Comparison of ENCODE assay signal across 8 cellular contexts in genomic region chr10:121975295-121976086, GRCh38. TPM values are rescaled to one million over a fixed set of nuclear protein-coding genes. Genes with fewer than 3 reads are reported as not detected.
A peak's percentile ranks its signal among the peaks of the same experiment; 100 is the strongest.
DNase-seq lines count a peak whose midpoint lies in the region; ATAC-seq, FAIRE-seq and TF ChIP-seq lines count a peak whose summit lies in the region.

No MANE protein-coding gene starts in this region.

- BruUV-seq in endothelial cell of umbilical vein (replicated peaks; lab: Mats Ljungman, UMichigan), result no TSS peak

- peak overlapping the region; percentile 68 for H3K4me3 Mint-ChIP-seq in activated CD4-positive, alpha-beta T cell treated with anti-CD3 and anti-CD28 coated beads, Interleukin-2, amount 10 ng/mL, durations not matched to agents 7 days and 5 days

- H3K4me3 ChIP-seq in endothelial cell of umbilical vein (replicated peaks in 1 of 3; ENCODE audit: insufficient read depth in 1 of 3, low read depth in 1 of 3, low read length in 3 of 3), result peak overlapping the region; percentile 80 to 92 (median 85)
- H3K4me3 ChIP-seq in neuron (ENCODE audit: low read length), result peak overlapping the region; percentile 55

- POLR2A ChIA-PET in activated CD4-positive, alpha-beta T cell treated with anti-CD3 and anti-CD28 coated beads, Interleukin-2, amount 10 ng/mL, durations not matched to agents 7 days and 5 days (lab: Charles Lee), result no interaction called here
- POLR2A ChIA-PET in endothelial cell of umbilical vein (lab: Charles Lee), result no interaction called here

- dilution Hi-C loops in endothelial cell of umbilical vein (cut with MboI; ENCODE audit: extremely low pct_ligation_motif_present, low sequenced_read_pairs), result no loop called here

- H3K27ac Mint-ChIP-seq in activated CD4-positive, alpha-beta T cell treated with anti-CD3 and anti-CD28 coated beads, Interleukin-2, amount 10 ng/mL, durations not matched to agents 7 days and 5 days, result peak overlapping the region; percentile 41

- H2AFZ ChIP-seq in endothelial cell of umbilical vein (ENCODE audit: low read depth, low read length), result peak overlapping the region; percentile 83
- H2AFZ ChIP-seq in neuron (ENCODE audit: low read depth, low read length), result peak overlapping the region; percentile 95

- peak overlapping the region; percentile 95 for H3K4me2 ChIP-seq in endothelial cell of umbilical vein (ENCODE audit: insufficient read depth, low read length)

- peaks cover 19% of the 10 kb centered on the region for H3K36me3 Mint-ChIP-seq in activated CD4-positive, alpha-beta T cell treated with anti-CD3 and anti-CD28 coated beads, Interleukin-2, amount 10 ng/mL, durations not matched to agents 7 days and 5 days (ENCODE audit: low read depth)

- TF ChIP-seq CTCF in endothelial cell of umbilical vein (IDR thresholded peaks at IDR 0.05; ENCODE audit: extremely low read depth in 1 of 2, insufficient read depth in 1 of 2, low read depth in 1 of 2, low read length in 2 of 2), result no peak

- H3K27me3 ChIP-seq in endothelial cell of umbilical vein (ENCODE audit: control insufficient read depth in 2 of 2, insufficient read depth in 2 of 2, low read length in 2 of 2), result no peaks in the 10 kb centered on the region
- H3K27me3 ChIP-seq in neuron (ENCODE audit: insufficient read depth, low read length), result no peaks in the 10 kb centered on the region

- H3K4me1 ChIP-seq in endothelial cell of umbilical vein (ENCODE audit: control insufficient read depth, extremely low read depth, insufficient read depth, low read length) (peaks cover 10% of the 10 kb centered on the region), neuron (ENCODE audit: insufficient read depth, low read length) (peaks cover 16% of the 10 kb centered on the region)

- H3K36me3 ChIP-seq in endothelial cell of umbilical vein (ENCODE audit: control insufficient read depth in 2 of 2, extremely low read depth in 1 of 2, insufficient read depth in 2 of 2, low read length in 2 of 2) (peaks cover 0 to 2% of the 10 kb centered on the region in 2 experiments), neuron (ENCODE audit: insufficient read depth, low read length) (peaks cover 19% of the 10 kb centered on the region)

- ATAC-seq in HG02981 (IDR thresholded peaks at IDR 0.05; ENCODE audit: unreplicated experiment) (no peak), HG02852 (IDR thresholded peaks at IDR 0.05; ENCODE audit: unreplicated experiment) (no peak)

- H3K27me3 Mint-ChIP-seq in activated CD4-positive, alpha-beta T cell treated with anti-CD3 and anti-CD28 coated beads, Interleukin-2, amount 10 ng/mL, durations not matched to agents 7 days and 5 days, result no peaks in the 10 kb centered on the region

- intact Hi-C loops in endothelial cell of umbilical vein (cut with micrococcal nuclease), result loop anchor here (1.0 to 2.0 kb wide), 4 partner anchors 32 to 163 kb away; partner anchors contain the start of gene ATE1

- TF ChIP-seq POLR2A in endothelial cell of umbilical vein (IDR thresholded peaks at IDR 0.05; ENCODE audit: low read depth, low read length), result no peak

- H3K27ac ChIP-seq in endothelial cell of umbilical vein (ENCODE audit: insufficient read depth, low read depth, low read length), result peak overlapping the region; percentile 81

- peaks cover 22% of the 10 kb centered on the region for H3K79me2 ChIP-seq in endothelial cell of umbilical vein (ENCODE audit: control insufficient read depth, insufficient read depth, low read length)

- no peak for DNase-seq in activated CD4-positive, alpha-beta T cell treated with anti-CD3 and anti-CD28 coated beads, Interleukin-2, amount 10 ng/mL, durations not matched to agents 7 days and 5 days
- DNase-seq in activated CD4-positive, alpha-beta T cell treated with anti-CD3 and anti-CD28 coated beads for 1 hour, result no peak
- DNase-seq in NCI-H510A treated with DMSO at 0.1 percent for 48 hours (lab: John Stamatoyannopoulos, UW), result peak; percentile 59
- no peak for DNase-seq in endothelial cell of umbilical vein (ENCODE audit: low read depth, low spot score)
- no peak for DNase-seq in DMS114 treated with DMSO at 0.1 percent for 48 hours (lab: John Stamatoyannopoulos, UW; ENCODE audit: unreplicated experiment)

- no peak for FAIRE-seq in endothelial cell of umbilical vein (lab: Jason Lieb, UNC)

- H3K9me3 ChIP-seq in endothelial cell of umbilical vein (replicated peaks; ENCODE audit: control insufficient read depth, insufficient read depth, low read length) (no peaks in the 10 kb centered on the region), neuron (ENCODE audit: low read length) (peaks cover 2% of the 10 kb centered on the region)

- peaks cover 18% of the 10 kb centered on the region for H3K9me3 Mint-ChIP-seq in activated CD4-positive, alpha-beta T cell treated with anti-CD3 and anti-CD28 coated beads, Interleukin-2, amount 10 ng/mL, durations not matched to agents 7 days and 5 days

- peaks cover 15% of the 10 kb centered on the region for H3K4me1 Mint-ChIP-seq in activated CD4-positive, alpha-beta T cell treated with anti-CD3 and anti-CD28 coated beads, Interleukin-2, amount 10 ng/mL, durations not matched to agents 7 days and 5 days

- CTCF ChIA-PET in activated CD4-positive, alpha-beta T cell treated with anti-CD3 and anti-CD28 coated beads, Interleukin-2, amount 10 ng/mL, durations not matched to agents 7 days and 5 days (lab: Charles Lee), result interaction anchor here (0.8 kb wide), 1 partner anchor 9 kb away, joined by 3 read pairs; no protein-coding TSS in a partner anchor
- CTCF ChIA-PET in endothelial cell of umbilical vein (lab: Charles Lee), result interaction anchor here (0.8 to 2.1 kb wide), 4 partner anchors 16 to 138 kb away, joined by 3 to 6 read pairs (median 4); no protein-coding TSS in a partner anchor

- no peaks in the 10 kb centered on the region for H4K20me1 ChIP-seq in endothelial cell of umbilical vein (replicated peaks; ENCODE audit: control insufficient read depth, extremely low read depth, insufficient read depth, low read length)

- no peaks in the 10 kb centered on the region for H3K9me1 ChIP-seq in endothelial cell of umbilical vein (replicated peaks; ENCODE audit: control insufficient read depth, extremely low read depth, insufficient read depth, low read length)

- H3K9ac ChIP-seq in endothelial cell of umbilical vein (replicated peaks; ENCODE audit: extremely low read depth, insufficient read depth, low read length), result peak overlapping the region; percentile 91

TF ChIP-seq in endothelial cell of umbilical vein, 7 proteins besides CTCF, POLR2A, EP300 and RAD21:
- TF ChIP-seq POLR2AphosphoS5 (IDR thresholded peaks at IDR 0.05; ENCODE audit: insufficient read depth, low read depth, low read length) (no peak), MYC (IDR thresholded peaks at IDR 0.05; ENCODE audit: low read depth, low read length) (no peak), GATA2 (IDR thresholded peaks at IDR 0.05; ENCODE audit: insufficient read depth, insufficient read length, low read depth, low read length) (no peak)
TF ChIP-seq in endothelial cell of umbilical vein: peak in this region for 0.

RNA-seq across cellular contexts. Expression of gene NSMCE4A, which starts 0.5 kb away (rescaled TPM):
- total RNA-seq in activated CD4-positive, alpha-beta T cell treated with anti-CD3 and anti-CD28 coated beads, Interleukin-2, amount 10 ng/mL, durations not matched to agents 7 days and 5 days, result 10 to 100 TPM; 63.5 to 69.4 TPM
- 51.0 and 52.0 TPM in 2 replicates for total RNA-seq in endothelial cell of umbilical vein
- 36.1 and 36.8 TPM in 2 replicates for polyA plus RNA-seq in endothelial cell of umbilical vein
- 41.2 and 47.7 TPM in 2 replicates for polyA plus RNA-seq in endothelial cell of umbilical vein (2011; cell fraction: cytosol; rRNA removed)
- 192 and 240 TPM in 2 replicates for polyA plus RNA-seq in endothelial cell of umbilical vein (2011; cell fraction: nucleus; rRNA removed)
- polyA plus RNA-seq in endothelial cell of umbilical vein (2012), result 42.0 and 53.7 TPM in 2 replicates
- 13.2 and 15.1 TPM in 2 replicates for polyA minus RNA-seq in endothelial cell of umbilical vein
- 17.4 TPM for polyA minus RNA-seq in endothelial cell of umbilical vein (2011; cell fraction: cytosol; rRNA and poly(A)+ RNA removed)
- polyA minus RNA-seq in endothelial cell of umbilical vein (2011; cell fraction: nucleus; rRNA and poly(A)+ RNA removed), result 27.4 and 39.6 TPM in 2 replicates

RNA-seq across cellular contexts. Expression of gene TACC2, which starts 13.5 kb away (rescaled TPM):
- total RNA-seq in activated CD4-positive, alpha-beta T cell treated with anti-CD3 and anti-CD28 coated beads, Interleukin-2, amount 10 ng/mL, durations not matched to agents 7 days and 5 days, result not detected
- 39.9 and 46.2 TPM in 2 replicates for total RNA-seq in endothelial cell of umbilical vein
- polyA plus RNA-seq in endothelial cell of umbilical vein, result 11.1 and 14.4 TPM in 2 replicates
- 18.4 and 22.0 TPM in 2 replicates for polyA plus RNA-seq in endothelial cell of umbilical vein (2011; cell fraction: cytosol; rRNA removed)
- 47.9 and 58.5 TPM in 2 replicates for polyA plus RNA-seq in endothelial cell of umbilical vein (2011; cell fraction: nucleus; rRNA removed)
- 24.3 and 32.8 TPM in 2 replicates for polyA plus RNA-seq in endothelial cell of umbilical vein (2012)
- 11.6 and 20.8 TPM in 2 replicates for polyA minus RNA-seq in endothelial cell of umbilical vein
- 11.2 TPM for polyA minus RNA-seq in endothelial cell of umbilical vein (2011; cell fraction: cytosol; rRNA and poly(A)+ RNA removed)
- polyA minus RNA-seq in endothelial cell of umbilical vein (2011; cell fraction: nucleus; rRNA and poly(A)+ RNA removed), result 32.5 and 36.4 TPM in 2 replicates

RNA-seq across cellular contexts. Expression of gene ATE1, which starts 47.7 kb away (rescaled TPM):
- 10 to 100 TPM; 23.1 to 24.4 TPM for total RNA-seq in activated CD4-positive, alpha-beta T cell treated with anti-CD3 and anti-CD28 coated beads, Interleukin-2, amount 10 ng/mL, durations not matched to agents 7 days and 5 days
- total RNA-seq in endothelial cell of umbilical vein, result 19.1 and 27.1 TPM in 2 replicates
- polyA plus RNA-seq in endothelial cell of umbilical vein, result 6.9 and 8.7 TPM in 2 replicates
- 8.8 and 9.1 TPM in 2 replicates for polyA plus RNA-seq in endothelial cell of umbilical vein (2011; cell fraction: cytosol; rRNA removed)
- polyA plus RNA-seq in endothelial cell of umbilical vein (2011; cell fraction: nucleus; rRNA removed), result 14.5 and 15.6 TPM in 2 replicates
- 16.3 and 17.3 TPM in 2 replicates for polyA plus RNA-seq in endothelial cell of umbilical vein (2012)
- 25.1 and 32.0 TPM in 2 replicates for polyA minus RNA-seq in endothelial cell of umbilical vein
- 25.6 TPM for polyA minus RNA-seq in endothelial cell of umbilical vein (2011; cell fraction: cytosol; rRNA and poly(A)+ RNA removed)
- 26.8 and 30.3 TPM in 2 replicates for polyA minus RNA-seq in endothelial cell of umbilical vein (2011; cell fraction: nucleus; rRNA and poly(A)+ RNA removed)

Comparison
In these comparisons a context has a peak if more than half of its experiments do, and no peak if none do; other contexts are left out.
1. RNA of gene TACC2, which starts 13.5 kb away (total RNA-seq): 39.9 to 46.2 TPM in endothelial cell of umbilical vein; not detected in activated CD4-positive, alpha-beta T cell treated with anti-CD3 and anti-CD28 coated beads, Interleukin-2, amount 10 ng/mL, durations not matched to agents 7 days and 5 days; every median in the first group is over 10 times any median in the second.